In genomic region chr20:23623666-23624065, GRCh38 we compare ENCODE assay signal across 26 cellular contexts. TPM values are rescaled to one million over a fixed set of nuclear protein-coding genes. Genes with fewer than 3 reads are reported as not detected.
DNase-seq lines count a peak whose midpoint lies in the region; ATAC-seq and TF ChIP-seq lines count a peak whose summit lies in the region.
"Had no signal": no experiment of that assay in that cellular context is flagged by ENCODE, and none has a peak within 500 bp of the region (broad histone marks: within the 10 kb centered on the region; RNA-seq: fewer than 3 reads in every experiment).

No MANE protein-coding gene starts in this region.

- H4K20me1 ChIP-seq in GM23248 (ENCODE audit: insufficient read depth): no peaks in the 10 kb centered on the region

- no peak for TF ChIP-seq EP300 in suprapubic skin (IDR thresholded peaks at IDR 0.05)

- peak overlapping the region; percentile 97 for H3K27ac ChIP-seq in GM23248
- H3K27ac ChIP-seq in coronary artery: peak overlapping the region; percentile 82 to 96
- peak overlapping the region; percentile 6 for H3K27ac ChIP-seq in muscle layer of colon (ENCODE audit: low read depth, low read length)
- peak overlapping the region; percentile 84 for H3K27ac ChIP-seq in suprapubic skin

- peak overlapping the region; percentile 91 for H3K4me2 ChIP-seq in GM23248 (ENCODE audit: unreplicated experiment)

- TF ChIP-seq CTCF in coronary artery (IDR thresholded peaks at IDR 0.05) (no peak), suprapubic skin (IDR thresholded peaks at IDR 0.05) (no peak)

- TF ChIP-seq POLR2A in suprapubic skin (IDR thresholded peaks at IDR 0.05): no peak

- in situ Hi-C loops in GM23248 (cut with MboI): no loop called here

- peak overlapping the region; percentile 64 for H2AFZ ChIP-seq in GM23248

- H3K4me1 ChIP-seq in GM23248 (ENCODE audit: insufficient read depth) (peaks cover 13% of the 10 kb centered on the region; the same call in 1 of the 2 replicates), muscle layer of colon (ENCODE audit: insufficient read depth, low read length) (peaks cover 16% of the 10 kb centered on the region), suprapubic skin (peaks cover 42% of the 10 kb centered on the region)
- H3K4me1 ChIP-seq: colonic mucosa had no signal

- H3K9me3 ChIP-seq in GM23248 (ENCODE audit: low read depth) (no peaks in the 10 kb centered on the region), muscle layer of colon (ENCODE audit: low read length) (no peaks in the 10 kb centered on the region), suprapubic skin (no peaks in the 10 kb centered on the region)
- H3K9me3 ChIP-seq: colonic mucosa had no signal

- WGBS in GM23248 (ENCODE audit: low coverage in 1 of 2, low lambda C conversion rate in 2 of 2, missing lambda C conversion rate in 2 of 2), 2 experiments: 31 to 49% methylated on average over 2 of the region's 2 CpGs
- 52% methylated on average over 2 of the region's 2 CpGs for WGBS in suprapubic skin

- H3K9ac ChIP-seq in GM23248 (peak overlapping the region; percentile 92; the same call in 1 of the 2 replicates), muscle layer of colon (ENCODE audit: low read length) (no peak overlapping the region)

- H3K27me3 ChIP-seq in GM23248 (replicated peaks; ENCODE audit: insufficient read depth) (0 out of 2 replicates have a peak, but pooled peaks cover under 1% of the 10 kb centered on the region), muscle layer of colon (ENCODE audit: control insufficient read depth in 1 of 2, insufficient read depth in 2 of 2, low read length in 2 of 2) (no peaks in the 10 kb centered on the region), suprapubic skin (no peaks in the 10 kb centered on the region)
- H3K27me3 ChIP-seq: colonic mucosa had no signal

- H3K4me3 ChIP-seq in GM23248: no peak overlapping the region
- no peak overlapping the region for H3K4me3 ChIP-seq in coronary artery
- no peak overlapping the region for H3K4me3 ChIP-seq in muscle layer of colon (ENCODE audit: low read depth in 1 of 2, low read length in 2 of 2)
- no peak overlapping the region for H3K4me3 ChIP-seq in suprapubic skin
- H3K4me3 ChIP-seq: colonic mucosa had no signal

- DNase-seq in GM23248 (no peak), coronary artery (ENCODE audit: low spot score) (no peak), suprapubic skin (ENCODE audit: low spot score in 2 of 2) (no peak), T-helper 2 cell (no peak), germinal center (ENCODE audit: low spot score) (no peak)
- DNase-seq in stimulated activated CD4-positive, alpha-beta T cell treated with anti-CD3 and anti-CD28 coated beads, Interleukin-4, amount 100 ng/mL, for 24 hours: no peak
- DNase-seq: activated CD4-positive, alpha-beta memory T cell treated with anti-CD3 and anti-CD28 coated beads for 36 hours; activated naive CD4-positive, alpha-beta T cell treated with anti-CD3 and anti-CD28 coated beads, Interleukin-2, amount 10 ng/mL, durations not matched to agents 7 days and 5 days; activated T-cell treated with anti-CD3 and anti-CD28 coated beads, Interleukin-2, amount 50 U/mL, for 1 hour; DMS79 treated with DMSO at 0.1 percent for 48 hours; NCI-H146; NCI-H748 treated with DMSO at 0.1 percent for 48 hours; occipital lobe; PC-9; stimulated activated CD4-positive, alpha-beta T cell treated with anti-CD3 and anti-CD28 coated beads, Interleukin-2, amount 100 ng/mL, for 24 hours; stimulated activated naive CD8-positive, alpha-beta T cell treated with anti-CD3 and anti-CD28 coated beads, Interleukin-15, amount 100 ng/mL, for 72 hours had no signal

- H3K79me2 ChIP-seq in GM23248 (ENCODE audit: insufficient read depth): no peaks in the 10 kb centered on the region

- peaks cover 25% of the 10 kb centered on the region for H3F3A ChIP-seq in GM23248 (ENCODE audit: insufficient read depth)

- H3K9me2 ChIP-seq in GM23248 (ENCODE audit: insufficient read depth): no peaks in the 10 kb centered on the region

- ATAC-seq in GM21381 (IDR thresholded peaks at IDR 0.05; ENCODE audit: unreplicated experiment): no peak
- ATAC-seq: stimulated activated naive CD8-positive, alpha-beta T cell treated with anti-CD3 and anti-CD28 coated beads, Interleukin-15, amount 100 ng/mL, for 72 hours; WTC11 had no signal

- H3K36me3 ChIP-seq in GM23248 (ENCODE audit: low read depth): no peaks in the 10 kb centered on the region
- no peaks in the 10 kb centered on the region for H3K36me3 ChIP-seq in muscle layer of colon (ENCODE audit: insufficient read depth, low read length)
- H3K36me3 ChIP-seq in suprapubic skin: no peaks in the 10 kb centered on the region
- H3K36me3 ChIP-seq: colonic mucosa had no signal

RNA-seq across cellular contexts. Expression of gene CST3, which starts 14.1 kb away (rescaled TPM):
- total RNA-seq in GM23248 (2014; rRNA removed; shearing (Covaris generic)): 396 and 478 TPM in 2 replicates
- polyA plus RNA-seq in GM23248 (2016; fragmentation: Nextera tagmentation; extraction: Ambion mirVana): 782 and 784 TPM in 2 replicates
- total RNA-seq in suprapubic skin: 100 to 1,000 TPM; 258 to 476 (median 386) TPM

RNA-seq across cellular contexts. Expression of gene CST9, which starts 17.9 kb away (rescaled TPM):
- not detected in 2 replicates for total RNA-seq in GM23248 (2014; rRNA removed; shearing (Covaris generic))
- polyA plus RNA-seq in GM23248 (2016; fragmentation: Nextera tagmentation; extraction: Ambion mirVana): not detected in 2 replicates
- total RNA-seq in suprapubic skin: not detected
- total RNA-seq: activated CD4-positive, alpha-beta memory T cell treated with anti-CD3 and anti-CD28 coated beads for 36 hours; colonic mucosa; frontal cortex; IMR-90; left lobe of liver; M059J; occipital lobe; PC-9; sciatic nerve; SK-MEL-5; WTC11 had no signal
- polyA plus RNA-seq: IMR-90 had no signal

RNA-seq across cellular contexts. Expression of gene CST9L, which starts 55.4 kb away (rescaled TPM):
- total RNA-seq in GM23248 (2014; rRNA removed; shearing (Covaris generic)): not detected in 2 replicates
- polyA plus RNA-seq in GM23248 (2016; fragmentation: Nextera tagmentation; extraction: Ambion mirVana): not detected in 2 replicates
- not detected for total RNA-seq in suprapubic skin
- total RNA-seq: activated CD4-positive, alpha-beta memory T cell treated with anti-CD3 and anti-CD28 coated beads for 36 hours; colonic mucosa; frontal cortex; IMR-90; left lobe of liver; M059J; occipital lobe; PC-9; sciatic nerve; SK-MEL-5; WTC11 had no signal
- polyA plus RNA-seq: IMR-90 had no signal

Comparison
In these comparisons a context has a peak if more than half of its experiments do, and no peak if none do; other contexts are left out.
1. H3K27ac ChIP-seq: peak in every context shown above with its lines; median percentile 97 in GM23248; 89 in coronary artery; 84 in suprapubic skin; 6 in muscle layer of colon.